In the genomic region with DNA sequence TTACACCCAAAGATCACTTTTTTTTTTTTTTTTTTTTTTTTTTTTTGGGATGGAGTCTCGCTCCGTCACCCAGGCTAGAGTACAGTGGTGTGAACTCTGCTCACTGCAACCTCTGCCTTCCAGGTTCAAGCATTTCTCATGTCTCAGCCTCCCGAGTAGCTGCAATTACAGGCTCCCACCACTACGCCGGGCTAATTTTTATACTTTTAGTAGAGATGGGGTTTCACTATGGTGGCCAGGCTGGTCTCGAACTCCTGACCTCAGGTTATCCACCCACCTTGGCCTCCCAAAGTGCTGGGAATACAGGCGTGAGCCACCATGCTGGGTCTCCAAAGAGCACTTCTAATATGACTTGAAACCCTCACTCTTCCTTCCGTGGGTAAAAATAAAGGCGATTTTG, we compare ENCODE assay signal across 7 cellular contexts.
DNase-seq lines count a peak whose midpoint lies in the region; ATAC-seq and TF ChIP-seq lines count a peak whose summit lies in the region.
"Not testable (repeated sequence)": the region's sequence is repeated elsewhere in the genome, so short reads cannot be mapped to it uniquely, and the experiment has no call there.

No MANE protein-coding gene starts in this region.

- peak in 1 of 2 donors; percentile 28 for TF ChIP-seq RAD21 in liver (IDR thresholded peaks at IDR 0.05)

- intact Hi-C loops in Panc1 (cut with micrococcal nuclease; ENCODE audit: unreplicated experiment); spleen (cut with DNase I; ENCODE audit: low total_unique reads): not testable (repeated sequence)

- not testable (repeated sequence) for H3K36me3 ChIP-seq in DND-41 (ENCODE audit: insufficient read depth, low read length); Panc1 (ENCODE audit: control insufficient read depth, insufficient read depth, low read length); liver (ENCODE audit: control insufficient read depth in 4 of 4, insufficient read depth in 3 of 4, low read depth in 1 of 4, low read length in 3 of 4); spleen

- H3K4me2 ChIP-seq in DND-41 (ENCODE audit: insufficient read depth, low read length): not testable (repeated sequence)

- H3K27ac Mint-ChIP-seq in HFFc6; chondrocyte (ENCODE audit: unreplicated experiment): not testable (repeated sequence)

- H3K4me3 Mint-ChIP-seq in HFFc6; chondrocyte (ENCODE audit: unreplicated experiment): not testable (repeated sequence)

- peaks cover 72% of the 10 kb centered on the region for H3K9me3 Mint-ChIP-seq in HFFc6
- H3K9me3 Mint-ChIP-seq in chondrocyte (ENCODE audit: low read depth): not testable (repeated sequence)

- not testable (repeated sequence) for DNase-seq in DND-41; HFFc6; Panc1 (ENCODE audit: low read depth, low spot score); chondrocyte (ENCODE audit: low spot score)
- DNase-seq in NCI-H69 (lab: John Stamatoyannopoulos, UW): peak; percentile 24
- DNase-seq in spleen: peak; percentile 37

- H2AFZ ChIP-seq in DND-41 (ENCODE audit: low read depth, low read length): not testable (repeated sequence)

- 82% methylated on average over 9 of the region's 9 CpGs for WGBS in liver
- WGBS in spleen, 5 donors: 69 to 81% (median 78%) methylated on average over 9 of the region's 9 CpGs

- peaks cover 17% of the 10 kb centered on the region for H3K36me3 Mint-ChIP-seq in HFFc6 (ENCODE audit: low read depth)
- H3K36me3 Mint-ChIP-seq in chondrocyte (ENCODE audit: low read depth): not testable (repeated sequence)

- not testable (repeated sequence) for H3K4me1 ChIP-seq in DND-41 (ENCODE audit: insufficient read depth, low read length); Panc1 (ENCODE audit: control insufficient read depth, insufficient read depth, low read length); spleen
- H3K4me1 ChIP-seq in liver (ENCODE audit: control insufficient read depth in 4 of 4, insufficient read depth in 4 of 4, low read length in 3 of 4): peaks cover 0 to 11% (median 0%) of the 10 kb centered on the region in 4 donors

- H3K4me3 ChIP-seq in DND-41 (ENCODE audit: low read depth in 1 of 2, low read length in 2 of 2); Panc1 (ENCODE audit: low read depth in 2 of 2, low read length in 2 of 2); liver (ENCODE audit: low read depth in 1 of 3, low read length in 3 of 3); spleen: not testable (repeated sequence)

- ATAC-seq in DND-41 (ENCODE audit: insufficient read depth, low read depth); Panc1: not testable (repeated sequence)

- TF ChIP-seq POLR2A in spleen (IDR thresholded peaks at IDR 0.05): not testable (repeated sequence)

- not testable (repeated sequence) for H3K9ac ChIP-seq in DND-41 (ENCODE audit: low read depth, low read length); liver (ENCODE audit: low read depth in 1 of 2, low read length in 2 of 2)

- H3K79me2 ChIP-seq in DND-41 (ENCODE audit: insufficient read depth, low read length): not testable (repeated sequence)

- H3K27ac ChIP-seq in DND-41 (ENCODE audit: low read length); Panc1 (ENCODE audit: low read length); liver (ENCODE audit: low read depth in 1 of 2, low read length in 2 of 2); spleen: not testable (repeated sequence)

- TF ChIP-seq CTCF in DND-41 (IDR thresholded peaks at IDR 0.05; ENCODE audit: borderline replicate concordance, extremely low read depth, low read length, poor library complexity, severe bottlenecking) (peak; percentile 37), HFFc6 (IDR thresholded peaks at IDR 0.05) (peak; percentile 30), Panc1 (IDR thresholded peaks at IDR 0.05) (peak; percentile 12; the same call in 1 of the 2 replicates), chondrocyte (IDR thresholded peaks at IDR 0.05) (peak; percentile 31), liver (IDR thresholded peaks at IDR 0.05; ENCODE audit: low read depth, low read length, missing input control) (peak; percentile 9)
- TF ChIP-seq CTCF in spleen (IDR thresholded peaks at IDR 0.05 in 8 of 11, conservative IDR thresholded peaks at IDR 0.05 in 3 of 11): not testable (repeated sequence)

- not testable (repeated sequence) for H3K27me3 ChIP-seq in DND-41 (ENCODE audit: insufficient read depth, low read length, poor library complexity); Panc1 (ENCODE audit: control insufficient read depth, insufficient read depth, low read length); liver (ENCODE audit: control insufficient read depth in 4 of 4, insufficient read depth in 4 of 4, low read length in 3 of 4); spleen (replicated peaks in 1 of 7)

- in situ Hi-C loops in Panc1 (cut with HindIII; ENCODE audit: low pct_unique_long_range_greater_than_20kb, low sequenced_read_pairs): not testable (repeated sequence)

- CTCF ChIA-PET in Panc1 (lab: Charles Lee): not testable (repeated sequence)

- BruUV-seq in Panc1 (replicated peaks; lab: Mats Ljungman, UMichigan): not testable (repeated sequence)

- not testable (repeated sequence) for H3K9me3 ChIP-seq in DND-41 (ENCODE audit: insufficient read depth, low read length, severe bottlenecking); Panc1 (ENCODE audit: control insufficient read depth, insufficient read depth, low read depth, low read length); liver (ENCODE audit: control insufficient read depth in 4 of 4, low read length in 3 of 4); spleen

- H3K4me1 Mint-ChIP-seq in HFFc6 (ENCODE audit: low read depth); chondrocyte (ENCODE audit: low read depth): not testable (repeated sequence)

- POLR2A ChIA-PET in Panc1 (lab: Charles Lee): interaction anchor here (0.6 kb wide), 1 partner anchor 608 kb away, joined by 4 read pairs; no protein-coding TSS in a partner anchor

- H4K20me1 ChIP-seq in DND-41 (ENCODE audit: insufficient read depth, low read length): not testable (repeated sequence)

- not testable (repeated sequence) for H3K27me3 Mint-ChIP-seq in HFFc6 (ENCODE audit: insufficient read depth); chondrocyte (ENCODE audit: low read depth)
